23 cellular contexts compared by ENCODE assay signal in genomic region chr18:1308686-1309085, GRCh38.
"Had no signal": no experiment of that assay in that cellular context is flagged by ENCODE, and none has a peak within 500 bp of the region (broad histone marks: within the 10 kb centered on the region; RNA-seq: fewer than 3 reads in every experiment).

No MANE protein-coding gene starts in this region.

- DNase-seq: activated B cell treated with CpG ODN at 0.5 μM for 24 hours; activated CD4-positive, alpha-beta memory T cell treated with anti-CD3 and anti-CD28 coated beads for 36 hours; activated CD4-positive, alpha-beta T cell treated with anti-CD3 and anti-CD28 coated beads for 1 hour; activated CD4-positive, alpha-beta T cell treated with anti-CD3 and anti-CD28 coated beads, Interleukin-2, amount 10 ng/mL, durations not matched to agents 7 days and 5 days; activated CD8-positive, alpha-beta memory T cell treated with anti-CD3 and anti-CD28 coated beads for 24 hours; activated gamma-delta T cell treated with Interleukin-2 at 50 U/mL for 16 hours; activated naive CD4-positive, alpha-beta T cell treated with anti-CD3 and anti-CD28 coated beads, Interleukin-2, amount 10 ng/mL, durations not matched to agents 7 days and 5 days; activated naive CD8-positive, alpha-beta T cell treated with anti-CD3 and anti-CD28 coated beads for 36 hours; activated T-cell treated with anti-CD3 and anti-CD28 coated beads, Interleukin-2, amount 50 U/mL, for 48 hours; brain microvascular endothelial cell; IMR-90; MG63; NCI-H1092 treated with DMSO at 0.1 percent for 48 hours; NCI-H1436; NCI-H1694 treated with DMSO at 0.1 percent for 48 hours; NCI-H2029 treated with DMSO at 0.1 percent for 48 hours; NCI-H345; NCI-H510A; NCI-H526 treated with DMSO at 0.1 percent for 48 hours; NCI-H82; PC-9; SHP77 treated with DMSO at 0.1 percent for 48 hours; T-helper 1 cell had no signal
